ENCODE assay signal across 13 cellular contexts in the genomic region with DNA sequence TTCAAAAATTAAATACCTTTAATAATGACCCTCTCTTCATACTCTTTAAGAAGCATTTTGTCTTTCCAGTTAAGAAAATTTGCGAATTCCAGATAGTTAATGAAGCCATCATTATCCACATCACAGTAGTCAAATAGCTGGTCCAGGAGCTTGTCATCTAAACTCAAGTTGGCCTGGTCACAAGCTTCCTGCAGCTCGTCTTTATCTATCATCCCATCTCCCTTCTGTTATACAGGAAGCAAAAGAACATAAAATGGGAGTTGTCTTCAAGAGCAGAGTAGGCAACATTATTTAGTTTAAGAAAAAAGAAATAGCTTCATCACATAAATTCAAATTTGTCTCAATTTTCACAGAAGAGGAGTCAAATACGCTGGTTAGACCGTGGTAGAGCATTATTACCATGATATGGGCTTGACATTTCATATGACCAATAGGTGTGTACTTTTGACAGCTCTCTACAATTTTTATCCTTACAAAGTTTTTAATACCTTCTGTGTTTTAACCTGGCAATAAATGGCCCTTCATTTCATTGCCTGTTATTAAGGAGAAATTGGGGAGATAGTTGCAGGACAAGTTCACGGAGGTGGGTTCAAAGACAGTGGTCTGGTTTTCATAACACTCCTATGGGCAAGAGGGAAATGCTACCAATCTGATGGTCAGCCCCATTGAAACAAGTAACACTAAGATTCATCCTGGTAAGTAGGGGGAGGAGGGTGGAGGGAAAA. TPM values are rescaled to one million over a fixed set of nuclear protein-coding genes. Genes with fewer than 3 reads are reported as not detected.
DNase-seq lines count a peak whose midpoint lies in the region; ATAC-seq, FAIRE-seq and TF ChIP-seq lines count a peak whose summit lies in the region.
"Had no signal": no experiment of that assay in that cellular context is flagged by ENCODE, and none has a peak within 500 bp of the region (broad histone marks: within the 10 kb centered on the region; RNA-seq: fewer than 3 reads in every experiment).

No MANE protein-coding gene starts in this region.

- DNase-seq in HCT116 (ENCODE audit: low read depth, low spot score) (no peak), MCF 10A (ENCODE audit: unreplicated experiment) (no peak), kidney (no peak), stomach (no peak), ureter (ENCODE audit: low spot score) (no peak), D341Med (ENCODE audit: low spot score) (no peak), MG63 (no peak)
- DNase-seq: activated B cell treated with CpG ODN at 0.5 μM for 24 hours, NCI-H146 had no signal

- no peak for FAIRE-seq in kidney (lab: Jason Lieb, UNC)
- FAIRE-seq: GM12878 had no signal

- H3K27me3 ChIP-seq in HCT116 (ENCODE audit: insufficient read depth, low read length) (no peaks in the 10 kb centered on the region), stomach (no peaks in the 10 kb centered on the region), MG63 (no peaks in the 10 kb centered on the region)
- H3K27me3 ChIP-seq: ovary had no signal

- H3K79me2 ChIP-seq in HCT116 (ENCODE audit: insufficient read depth, low read length) = no peaks in the 10 kb centered on the region

- peak overlapping the region; percentile 89 for H3K27ac Mint-ChIP-seq in MCF 10A (ENCODE audit: low read depth, unreplicated experiment)
- H3K27ac Mint-ChIP-seq: activated B cell treated with CpG ODN at 0.5 μM for 24 hours; activated T-helper 2 cell treated with anti-CD3 and anti-CD28 coated beads, Interferon-gamma antibody, Interleukin-2, Interleukin-4, amounts not matched to agents 10 μg/mL and 5 μg/mL and 100 μg/mL, durations not matched to agents 14 hours and 24 hours and 36 hours had no signal

- no peaks in the 10 kb centered on the region for H4K20me1 ChIP-seq in HCT116 (ENCODE audit: insufficient read depth)

- H3K4me1 Mint-ChIP-seq in MCF 10A (ENCODE audit: insufficient read depth, unreplicated experiment) = peaks cover 23% of the 10 kb centered on the region
- H3K4me1 Mint-ChIP-seq: activated B cell treated with CpG ODN at 0.5 μM for 24 hours had no signal

- TF ChIP-seq CTCF in HCT116 (IDR thresholded peaks at IDR 0.05 in 2 of 3, conservative IDR thresholded peaks at IDR 0.05 in 1 of 3; ENCODE audit: borderline replicate concordance in 1 of 3, insufficient read depth in 1 of 3, low read depth in 2 of 3, low read length in 2 of 3) = no peak
- TF ChIP-seq CTCF in MCF 10A (IDR thresholded peaks at IDR 0.05; ENCODE audit: unreplicated experiment) = no peak
- TF ChIP-seq CTCF in kidney (IDR thresholded peaks at IDR 0.05; ENCODE audit: borderline replicate concordance, extremely low read depth, insufficient read depth) = no peak
- TF ChIP-seq CTCF in stomach (IDR thresholded peaks at IDR 0.05) = no peak

- no peak for TF ChIP-seq EP300 in stomach (IDR thresholded peaks at IDR 0.05)

- no peak for TF ChIP-seq RAD21 in HCT116 (IDR thresholded peaks at IDR 0.05; ENCODE audit: low read depth)

- no peak overlapping the region for H3K9ac ChIP-seq in HCT116 (ENCODE audit: low read length)
- peak overlapping the region in 1 of 2 donors; percentile 5 for H3K9ac ChIP-seq in kidney (ENCODE audit: low read length in 2 of 2)

- no peaks in the 10 kb centered on the region for H3K36me3 Mint-ChIP-seq in MCF 10A (ENCODE audit: insufficient read depth, unreplicated experiment)

- H3K36me3 ChIP-seq in HCT116 (ENCODE audit: control insufficient read depth in 1 of 2, insufficient read depth in 2 of 2, low read length in 2 of 2) (no peaks in the 10 kb centered on the region), kidney (ENCODE audit: control insufficient read depth in 1 of 2, insufficient read depth in 2 of 2, low read length in 2 of 2) (no peaks in the 10 kb centered on the region), stomach (no peaks in the 10 kb centered on the region), MG63 (no peaks in the 10 kb centered on the region)
- H3K36me3 ChIP-seq: ovary had no signal

- H2AFZ ChIP-seq in HCT116 (ENCODE audit: low read depth, low read length, poor library complexity, severe bottlenecking) = peak overlapping the region; percentile 60

- H3K9me3 Mint-ChIP-seq in MCF 10A (ENCODE audit: unreplicated experiment) = no peaks in the 10 kb centered on the region
- H3K9me3 Mint-ChIP-seq: activated B cell treated with CpG ODN at 0.5 μM for 24 hours; activated T-helper 2 cell treated with anti-CD3 and anti-CD28 coated beads, Interferon-gamma antibody, Interleukin-2, Interleukin-4, amounts not matched to agents 10 μg/mL and 5 μg/mL and 100 μg/mL, durations not matched to agents 14 hours and 24 hours and 36 hours had no signal

- H3K4me3 Mint-ChIP-seq in MCF 10A (ENCODE audit: unreplicated experiment) = peak overlapping the region; percentile 49
- H3K4me3 Mint-ChIP-seq: activated B cell treated with CpG ODN at 0.5 μM for 24 hours had no signal

- peaks cover 0 to 14% of the 10 kb centered on the region in 2 experiments; a peak in 2 of 4 replicates for H3K4me1 ChIP-seq in HCT116 (ENCODE audit: control insufficient read depth in 1 of 2, insufficient read depth in 2 of 2, low read length in 2 of 2)
- peaks cover 0 to 5% of the 10 kb centered on the region in 2 donors for H3K4me1 ChIP-seq in kidney (ENCODE audit: control insufficient read depth in 1 of 2, insufficient read depth in 1 of 2, low read depth in 1 of 2, low read length in 2 of 2)
- H3K4me1 ChIP-seq in stomach = peaks cover 8 to 27% (median 18%) of the 10 kb centered on the region in 4 donors

- peak overlapping the region; percentile 51 for H3K4me2 ChIP-seq in HCT116 (ENCODE audit: low read length)

- no peaks in the 10 kb centered on the region for H3K9me3 ChIP-seq in HCT116 (ENCODE audit: control insufficient read depth in 1 of 2, insufficient read depth in 1 of 2, low read depth in 1 of 2, low read length in 2 of 2)
- H3K9me3 ChIP-seq in kidney (ENCODE audit: control insufficient read depth in 1 of 2, low read length in 2 of 2) = no peaks in the 10 kb centered on the region
- H3K9me3 ChIP-seq in stomach = no peaks in the 10 kb centered on the region
- H3K9me3 ChIP-seq in MG63 = no peaks in the 10 kb centered on the region
- H3K9me3 ChIP-seq: ovary had no signal

- TF ChIP-seq POLR2A in HCT116 (IDR thresholded peaks at IDR 0.05; ENCODE audit: borderline replicate concordance, extremely low read depth, insufficient read depth, insufficient read length) (no peak), stomach (IDR thresholded peaks at IDR 0.05) (no peak)

- ATAC-seq in HCT116 (no peak), GM18858 (IDR thresholded peaks at IDR 0.05; ENCODE audit: unreplicated experiment) (no peak)
- ATAC-seq: GM12878 had no signal

- POLR2A ChIA-PET in HCT116 (lab: Charles Lee) (no interaction called here), MCF 10A (lab: Yijun Ruan, JAX) (interaction anchor here (1.2 to 4.6 kb wide), 4 partner anchors 10 to 106 kb away, joined by 3 to 15 read pairs (median 4); no protein-coding TSS in a partner anchor)

- no peaks in the 10 kb centered on the region for H3K9me2 ChIP-seq in HCT116 (ENCODE audit: insufficient read depth)

- BruUV-seq in HCT116 (replicated peaks; lab: Mats Ljungman, UMichigan) = no TSS peak
- no TSS peak for BruUV-seq in MCF 10A (replicated peaks; lab: Mats Ljungman, UMichigan)

- no peaks in the 10 kb centered on the region for H3K27me3 Mint-ChIP-seq in MCF 10A (ENCODE audit: insufficient read depth, unreplicated experiment)
- H3K27me3 Mint-ChIP-seq: activated B cell treated with CpG ODN at 0.5 μM for 24 hours had no signal

- RAD21 ChIA-PET in HCT116 (lab: Charles Lee; ENCODE audit: low non-redundant PET in 1 of 2, low total read pairs in 2 of 2, uncharacterized antibody in 2 of 2, unreplicated experiment in 2 of 2) = no interaction called here

- CTCF ChIA-PET in HCT116 (lab: Charles Lee) = no interaction called here
- CTCF ChIA-PET in MCF 10A (lab: Yijun Ruan, JAX) = interaction anchor here (0.7 to 1.6 kb wide), 4 partner anchors 11 to 215 kb away, joined by 3 read pairs; no protein-coding TSS in a partner anchor

- H3K27ac ChIP-seq in HCT116 (ENCODE audit: low read depth, low read length) (no peak overlapping the region), kidney (ENCODE audit: low read depth in 2 of 2, low read length in 2 of 2) (peak overlapping the region; percentile 52 to 78), stomach (peak overlapping the region; percentile 8 to 79 (median 58))

- WGBS in stomach, 5 donors = 53 to 72% (median 71%) methylated on average over 5 of the region's 5 CpGs

- intact Hi-C loops in HCT116 (cut with micrococcal nuclease) = loop anchor here (5.0 to 10.0 kb wide), 3 partner anchors 154 to 296 kb away; a partner anchor contains a TSS
- intact Hi-C loops in MCF 10A (cut with micrococcal nuclease) = loop anchor here (1.0 to 5.0 kb wide), 3 partner anchors 58 to 299 kb away; a partner anchor contains a TSS
- intact Hi-C loops in kidney (cut with DNase I) = no loop called here
- intact Hi-C loops in stomach (cut with DNase I; ENCODE audit: low total_unique reads) = no loop called here

- H3K4me3 ChIP-seq in HCT116 (replicated peaks in 1 of 2; ENCODE audit: low read depth in 1 of 2, low read length in 2 of 2) = peak overlapping the region in 1 of 2 experiments; percentile 2; a peak in 1 of 4 replicates
- peak overlapping the region; percentile 19 to 49 for H3K4me3 ChIP-seq in kidney (ENCODE audit: low read length in 2 of 2)
- H3K4me3 ChIP-seq in stomach = no peak overlapping the region
- H3K4me3 ChIP-seq in MG63 = no peak overlapping the region
- H3K4me3 ChIP-seq: GM12878 had no signal

TF ChIP-seq in HCT116, 20 proteins besides CTCF, POLR2A, EP300 and RAD21:
- no peak for TF ChIP-seq EZH2phosphoT487 (IDR thresholded peaks at IDR 0.05; ENCODE audit: borderline replicate concordance)
- no peak for TF ChIP-seq CBX3 (IDR thresholded peaks at IDR 0.05; ENCODE audit: low read depth)
- no peak for TF ChIP-seq EZH2 (IDR thresholded peaks at IDR 0.05)

RNA-seq across cellular contexts. Expression of a gene that starts 45.4 kb away (rescaled TPM):
- 0.30 TPM for total RNA-seq in HCT116 (2021; ENCODE audit: unreplicated experiment)
- 0.80 and 0.90 TPM in 2 replicates for polyA plus RNA-seq in HCT116 (2012)
- 1.4 and 1.5 TPM in 2 replicates for total RNA-seq in MCF 10A (2022)
- 2.1 TPM for total RNA-seq in kidney
- 3.5 TPM for polyA plus RNA-seq in kidney (ENCODE audit: insufficient read depth, low read depth, low replicate concordance)
- not detected for total RNA-seq in stomach
- polyA plus RNA-seq in stomach = 1 to 10 TPM in 1 of 3 donors, under 1 TPM in 1, not detected in 1; 0.83 to 1.7 TPM
- total RNA-seq in ureter = not detected
- not detected in 2 replicates for total RNA-seq in MG63 (2014; rRNA removed; shearing (Covaris generic); ENCODE audit: low replicate concordance)

RNA-seq across cellular contexts. Expression of a gene that starts 58.3 kb away (rescaled TPM):
- 45.0 TPM for total RNA-seq in HCT116 (2021; ENCODE audit: unreplicated experiment)
- 15.3 and 20.3 TPM in 2 replicates for polyA plus RNA-seq in HCT116 (2012)
- total RNA-seq in MCF 10A (2022) = 89.8 and 102 TPM in 2 replicates
- total RNA-seq in kidney = 76.9 TPM
- 27.6 TPM for polyA plus RNA-seq in kidney (ENCODE audit: insufficient read depth, low read depth, low replicate concordance)
- total RNA-seq in stomach = 100 to 1,000 TPM in 1 of 5 donors, 10 to 100 TPM in 3, 1 to 10 TPM in 1; 9.3 to 163 (median 47.1) TPM
- polyA plus RNA-seq in stomach = 10 to 100 TPM; 27.0 to 52.2 (median 31.4) TPM
- total RNA-seq in ureter = 75.6 TPM
- 22.1 and 38.1 TPM in 2 replicates for total RNA-seq in MG63 (2014; rRNA removed; shearing (Covaris generic); ENCODE audit: low replicate concordance)

Comparison
In these comparisons a context has a peak if more than half of its experiments do, and no peak if none do; other contexts are left out.
1. H3K4me3 ChIP-seq: peak in kidney (2 of 2); none in stomach (0 of 4) and MG63 (single experiment).
2. intact Hi-C loops: an anchor here in HCT116 (5.0 to 10.0 kb wide) and MCF 10A (1.0 to 5.0 kb wide); none called in kidney and stomach.